ENCODE assay signal across 1 cellular context in genomic region chr4:159179310-159179958, GRCh38.
TF ChIP-seq lines count a peak whose summit lies in the region.

No MANE protein-coding gene starts in this region.

TF ChIP-seq in GM23338, 12 proteins besides CTCF, POLR2A, EP300 and RAD21 (continued from another document):
- TF ChIP-seq, protein P1, sequence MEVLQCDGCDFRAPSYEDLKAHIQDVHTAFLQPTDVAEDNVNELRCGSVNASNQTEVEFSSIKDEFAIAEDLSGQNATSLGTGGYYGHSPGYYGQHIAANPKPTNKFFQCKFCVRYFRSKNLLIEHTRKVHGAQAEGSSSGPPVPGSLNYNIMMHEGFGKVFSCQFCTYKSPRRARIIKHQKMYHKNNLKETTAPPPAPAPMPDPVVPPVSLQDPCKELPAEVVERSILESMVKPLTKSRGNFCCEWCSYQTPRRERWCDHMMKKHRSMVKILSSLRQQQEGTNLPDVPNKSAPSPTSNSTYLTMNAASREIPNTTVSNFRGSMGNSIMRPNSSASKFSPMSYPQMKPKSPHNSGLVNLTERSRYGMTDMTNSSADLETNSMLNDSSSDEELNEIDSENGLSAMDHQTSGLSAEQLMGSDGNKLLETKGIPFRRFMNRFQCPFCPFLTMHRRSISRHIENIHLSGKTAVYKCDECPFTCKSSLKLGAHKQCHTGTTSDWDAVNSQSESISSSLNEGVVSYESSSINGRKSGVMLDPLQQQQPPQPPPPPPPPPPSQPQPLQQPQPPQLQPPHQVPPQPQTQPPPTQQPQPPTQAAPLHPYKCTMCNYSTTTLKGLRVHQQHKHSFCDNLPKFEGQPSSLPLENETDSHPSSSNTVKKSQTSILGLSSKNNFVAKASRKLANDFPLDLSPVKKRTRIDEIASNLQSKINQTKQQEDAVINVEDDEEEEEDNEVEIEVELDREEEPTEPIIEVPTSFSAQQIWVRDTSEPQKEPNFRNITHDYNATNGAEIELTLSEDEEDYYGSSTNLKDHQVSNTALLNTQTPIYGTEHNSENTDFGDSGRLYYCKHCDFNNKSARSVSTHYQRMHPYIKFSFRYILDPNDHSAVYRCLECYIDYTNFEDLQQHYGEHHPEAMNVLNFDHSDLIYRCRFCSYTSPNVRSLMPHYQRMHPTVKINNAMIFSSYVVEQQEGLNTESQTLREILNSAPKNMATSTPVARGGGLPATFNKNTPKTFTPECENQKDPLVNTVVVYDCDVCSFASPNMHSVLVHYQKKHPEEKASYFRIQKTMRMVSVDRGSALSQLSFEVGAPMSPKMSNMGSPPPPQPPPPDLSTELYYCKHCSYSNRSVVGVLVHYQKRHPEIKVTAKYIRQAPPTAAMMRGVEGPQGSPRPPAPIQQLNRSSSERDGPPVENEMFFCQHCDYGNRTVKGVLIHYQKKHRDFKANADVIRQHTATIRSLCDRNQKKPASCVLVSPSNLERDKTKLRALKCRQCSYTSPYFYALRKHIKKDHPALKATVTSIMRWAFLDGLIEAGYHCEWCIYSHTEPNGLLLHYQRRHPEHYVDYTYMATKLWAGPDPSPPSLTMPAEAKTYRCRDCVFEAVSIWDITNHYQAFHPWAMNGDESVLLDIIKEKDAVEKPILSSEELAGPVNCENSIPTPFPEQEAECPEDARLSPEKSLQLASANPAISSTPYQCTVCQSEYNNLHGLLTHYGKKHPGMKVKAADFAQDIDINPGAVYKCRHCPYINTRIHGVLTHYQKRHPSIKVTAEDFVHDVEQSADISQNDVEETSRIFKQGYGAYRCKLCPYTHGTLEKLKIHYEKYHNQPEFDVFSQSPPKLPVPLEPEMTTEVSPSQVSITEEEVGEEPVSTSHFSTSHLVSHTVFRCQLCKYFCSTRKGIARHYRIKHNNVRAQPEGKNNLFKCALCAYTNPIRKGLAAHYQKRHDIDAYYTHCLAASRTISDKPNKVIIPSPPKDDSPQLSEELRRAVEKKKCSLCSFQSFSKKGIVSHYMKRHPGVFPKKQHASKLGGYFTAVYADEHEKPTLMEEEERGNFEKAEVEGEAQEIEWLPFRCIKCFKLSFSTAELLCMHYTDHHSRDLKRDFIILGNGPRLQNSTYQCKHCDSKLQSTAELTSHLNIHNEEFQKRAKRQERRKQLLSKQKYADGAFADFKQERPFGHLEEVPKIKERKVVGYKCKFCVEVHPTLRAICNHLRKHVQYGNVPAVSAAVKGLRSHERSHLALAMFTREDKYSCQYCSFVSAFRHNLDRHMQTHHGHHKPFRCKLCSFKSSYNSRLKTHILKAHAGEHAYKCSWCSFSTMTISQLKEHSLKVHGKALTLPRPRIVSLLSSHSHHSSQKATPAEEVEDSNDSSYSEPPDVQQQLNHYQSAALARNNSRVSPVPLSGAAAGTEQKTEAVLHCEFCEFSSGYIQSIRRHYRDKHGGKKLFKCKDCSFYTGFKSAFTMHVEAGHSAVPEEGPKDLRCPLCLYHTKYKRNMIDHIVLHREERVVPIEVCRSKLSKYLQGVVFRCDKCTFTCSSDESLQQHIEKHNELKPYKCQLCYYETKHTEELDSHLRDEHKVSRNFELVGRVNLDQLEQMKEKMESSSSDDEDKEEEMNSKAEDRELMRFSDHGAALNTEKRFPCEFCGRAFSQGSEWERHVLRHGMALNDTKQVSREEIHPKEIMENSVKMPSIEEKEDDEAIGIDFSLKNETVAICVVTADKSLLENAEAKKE (CRISPR knock-in tag; IDR thresholded peaks at IDR 0.05) = no peak
- no peak for TF ChIP-seq EZH2 (IDR thresholded peaks at IDR 0.05; ENCODE audit: low read depth, unreplicated experiment)
- TF ChIP-seq STAT1 (IDR thresholded peaks at IDR 0.05; ENCODE audit: unreplicated experiment) = no peak
TF ChIP-seq in GM23338: peak in this region for 0.
